27 cellular contexts compared by ENCODE assay signal in genomic region chrX:63661676-63662075, GRCh38.
"Had no signal": no experiment of that assay in that cellular context is flagged by ENCODE, and none has a peak within 500 bp of the region (broad histone marks: within the 10 kb centered on the region; RNA-seq: fewer than 3 reads in every experiment).

No MANE protein-coding gene starts in this region.

- H3K4me1 ChIP-seq: body of pancreas, prostate gland, spleen, transverse colon had no signal

- H3K27ac ChIP-seq: body of pancreas, esophagus muscularis mucosa, ovary, prostate gland, spleen, transverse colon had no signal

- ATAC-seq: body of pancreas; left cardiac atrium; naive thymus-derived CD4-positive, alpha-beta T cell; WTC11 had no signal

- H3K4me3 ChIP-seq: body of pancreas, esophagus muscularis mucosa, ovary, prostate gland, spleen, transverse colon had no signal

- FAIRE-seq: keratinocyte had no signal

- H3K9me3 ChIP-seq: body of pancreas, esophagus muscularis mucosa, ovary, prostate gland, spleen, transverse colon had no signal

- H3K27me3 ChIP-seq: body of pancreas, esophagus muscularis mucosa, ovary, spleen, transverse colon had no signal

- DNase-seq: activated CD4-positive, alpha-beta memory T cell treated with anti-CD3 and anti-CD28 coated beads, Interleukin-2, amount 10 ng/mL, durations not matched to agents 7 days and 5 days; activated CD4-positive, alpha-beta T cell treated with anti-CD3 and anti-CD28 coated beads for 1 hour; activated CD4-positive, alpha-beta T cell treated with anti-CD3 and anti-CD28 coated beads, Interleukin-2, amount 10 ng/mL, durations not matched to agents 7 days and 5 days; activated CD8-positive, alpha-beta memory T cell treated with anti-CD3 and anti-CD28 coated beads, Interleukin-2, amount 50 U/mL, for 48 hours; activated gamma-delta T cell; activated naive CD4-positive, alpha-beta T cell treated with anti-CD3 and anti-CD28 coated beads, Interleukin-2, amount 50 U/mL, for 16 hours; activated T-cell treated with anti-CD3 and anti-CD28 coated beads, Interleukin-2, amount 50 U/mL, for 24 hours; amygdala; body of pancreas; dermis blood vessel endothelial cell; effector CD4-positive, alpha-beta T cell; head of caudate nucleus; hippocampal formation; left cardiac atrium; mammary epithelial cell; naive thymus-derived CD4-positive, alpha-beta T cell; ovary; retina; spleen; stimulated activated CD4-positive, alpha-beta T cell treated with anti-CD3 and anti-CD28 coated beads, Interleukin-2, amount 100 ng/mL, for 48 hours; stimulated activated naive CD4-positive, alpha-beta T cell treated with Interleukin-2 at 50 U/mL for 16 hours; T-helper 2 cell; transverse colon had no signal

- H3K36me3 ChIP-seq: ovary, prostate gland, transverse colon had no signal
